ENCODE assay signal across 8 cellular contexts in the genomic region with DNA sequence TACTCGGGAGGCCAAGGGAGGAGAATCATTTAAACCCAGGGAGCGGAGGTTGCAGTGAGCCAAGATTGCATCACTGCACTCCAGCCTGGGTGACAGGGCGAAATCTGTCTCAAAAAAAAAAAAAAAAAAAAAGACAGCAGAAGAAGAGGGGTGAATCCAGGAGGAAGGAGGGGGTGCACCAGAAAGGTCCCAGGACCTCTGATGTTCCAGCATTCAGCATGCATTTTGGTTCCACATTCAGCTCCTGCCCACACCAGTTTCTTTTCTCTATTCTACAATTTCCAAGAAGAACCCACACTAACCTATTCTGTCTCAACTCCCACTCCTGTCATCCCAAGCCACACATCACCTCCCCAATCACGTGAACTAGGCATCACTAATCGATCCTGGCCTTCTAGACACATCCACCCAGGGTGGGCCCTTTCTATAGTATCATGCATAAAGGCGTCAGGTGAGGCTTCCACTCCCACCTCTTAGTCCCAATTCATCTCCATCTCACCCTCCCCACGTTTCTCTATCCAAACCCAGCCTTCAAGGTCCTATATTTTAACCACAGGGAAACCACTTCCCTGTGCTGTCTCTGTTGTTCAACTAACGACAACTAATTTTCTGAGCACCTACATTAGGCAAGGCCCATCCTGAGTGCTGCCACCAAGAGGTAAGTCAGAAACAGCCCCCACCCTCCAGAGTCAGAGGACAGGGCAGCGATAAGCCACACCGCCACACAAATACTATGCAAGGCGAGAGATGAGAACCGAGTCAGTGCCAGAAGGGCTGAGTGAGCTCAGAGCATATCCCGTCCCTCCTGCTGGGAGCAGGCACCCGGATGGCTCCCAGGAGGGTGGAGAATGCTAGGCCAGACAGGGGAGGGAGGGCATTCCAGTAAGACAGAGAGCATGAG. TPM values are rescaled to one million over a fixed set of nuclear protein-coding genes. Genes with fewer than 3 reads are reported as not detected.
DNase-seq lines count a peak whose midpoint lies in the region; ATAC-seq and TF ChIP-seq lines count a peak whose summit lies in the region.

No MANE protein-coding gene starts in this region.

- H3K36me3 ChIP-seq in tibial artery: no peaks in the 10 kb centered on the region

- H3K27ac Mint-ChIP-seq in activated CD4-positive, alpha-beta memory T cell treated with anti-CD3 and anti-CD28 coated beads, Interleukin-2, amount 10 ng/mL, durations not matched to agents 7 days and 5 days: peak overlapping the region; percentile 80
- H3K27ac Mint-ChIP-seq in naive thymus-derived CD8-positive, alpha-beta T cell: peak overlapping the region; percentile 74 to 97 (median 93)

- peak overlapping the region; percentile 94 to 98 for H3K27ac ChIP-seq in tibial artery

- CTCF ChIA-PET in activated CD4-positive, alpha-beta memory T cell treated with anti-CD3 and anti-CD28 coated beads, Interleukin-2, amount 10 ng/mL, durations not matched to agents 7 days and 5 days (lab: Charles Lee): interaction anchor here (0.7 to 3.0 kb wide), 13 partner anchors 8 to 334 kb away, joined by 3 to 42 read pairs (median 6); no protein-coding TSS in a partner anchor

- H3K36me3 Mint-ChIP-seq in activated CD4-positive, alpha-beta memory T cell treated with anti-CD3 and anti-CD28 coated beads, Interleukin-2, amount 10 ng/mL, durations not matched to agents 7 days and 5 days (ENCODE audit: low read depth): peaks cover 43% of the 10 kb centered on the region
- peaks cover 0 to 23% (median 0%) of the 10 kb centered on the region in 3 donors for H3K36me3 Mint-ChIP-seq in naive thymus-derived CD8-positive, alpha-beta T cell

- DNase-seq in NK-92 treated with Interleukin-12 subunit alpha and Interleukin-12 subunit beta, amount 100 ng/mL, for 24 hours (lab: John Stamatoyannopoulos, UW): peak; percentile 61
- DNase-seq in NK-92 (lab: John Stamatoyannopoulos, UW; ENCODE audit: unreplicated experiment): no peak
- peak; percentile 45 for DNase-seq in NCI-H1694 (lab: John Stamatoyannopoulos, UW)
- peak; percentile 82 for DNase-seq in activated CD4-positive, alpha-beta memory T cell treated with anti-CD3 and anti-CD28 coated beads, Interleukin-2, amount 10 ng/mL, durations not matched to agents 7 days and 5 days
- DNase-seq in epithelial cell of esophagus (ENCODE audit: low read depth): peak; percentile 69
- DNase-seq in naive thymus-derived CD8-positive, alpha-beta T cell: peak in 9 of 10 donors; percentile 36 to 80 (median 59)
- peak; percentile 75 to 90 for DNase-seq in tibial artery

- intact Hi-C loops in tibial artery (cut with DNase I; ENCODE audit: low total_unique reads): loop anchor here (2.0 kb wide), 1 partner anchor 44 kb away; no protein-coding TSS in a partner anchor

- no peaks in the 10 kb centered on the region for H3K27me3 Mint-ChIP-seq in activated CD4-positive, alpha-beta memory T cell treated with anti-CD3 and anti-CD28 coated beads, Interleukin-2, amount 10 ng/mL, durations not matched to agents 7 days and 5 days
- H3K27me3 Mint-ChIP-seq in naive thymus-derived CD8-positive, alpha-beta T cell: no peaks in the 10 kb centered on the region

- H3K4me1 Mint-ChIP-seq in activated CD4-positive, alpha-beta memory T cell treated with anti-CD3 and anti-CD28 coated beads, Interleukin-2, amount 10 ng/mL, durations not matched to agents 7 days and 5 days: peaks cover 54% of the 10 kb centered on the region
- H3K4me1 Mint-ChIP-seq in naive thymus-derived CD8-positive, alpha-beta T cell: peaks cover 45 to 78% (median 68%) of the 10 kb centered on the region in 4 donors

- H3K4me3 ChIP-seq in epithelial cell of esophagus (ENCODE audit: low read length) (peak overlapping the region; percentile 64), tibial artery (peak overlapping the region; percentile 76 to 96)

- H3K4me3 Mint-ChIP-seq in activated CD4-positive, alpha-beta memory T cell treated with anti-CD3 and anti-CD28 coated beads, Interleukin-2, amount 10 ng/mL, durations not matched to agents 7 days and 5 days: peak overlapping the region; percentile 79
- peak overlapping the region; percentile 80 to 99 (median 96) for H3K4me3 Mint-ChIP-seq in naive thymus-derived CD8-positive, alpha-beta T cell

- POLR2A ChIA-PET in activated CD4-positive, alpha-beta memory T cell treated with anti-CD3 and anti-CD28 coated beads, Interleukin-2, amount 10 ng/mL, durations not matched to agents 7 days and 5 days (lab: Charles Lee): interaction anchor here (0.6 to 4.9 kb wide), 11 partner anchors 10 to 697 kb away, joined by 3 to 135 read pairs (median 3); no protein-coding TSS in a partner anchor
- POLR2A ChIA-PET in naive thymus-derived CD8-positive, alpha-beta T cell (lab: Charles Lee): interaction anchor here (0.7 to 6.8 kb wide), 8 partner anchors 8 to 757 kb away, joined by 3 to 232 read pairs (median 6); a partner anchor contains a TSS

- peaks cover 5 to 87% (median 76%) of the 10 kb centered on the region in 4 donors for H3K4me1 ChIP-seq in tibial artery

- H3K9me3 Mint-ChIP-seq in activated CD4-positive, alpha-beta memory T cell treated with anti-CD3 and anti-CD28 coated beads, Interleukin-2, amount 10 ng/mL, durations not matched to agents 7 days and 5 days: no peaks in the 10 kb centered on the region
- no peaks in the 10 kb centered on the region for H3K9me3 Mint-ChIP-seq in naive thymus-derived CD8-positive, alpha-beta T cell

- no peaks in the 10 kb centered on the region for H3K27me3 ChIP-seq in tibial artery

- H3K9me3 ChIP-seq in tibial artery: no peaks in the 10 kb centered on the region

- ATAC-seq in HG02642 (IDR thresholded peaks at IDR 0.05; ENCODE audit: poor library complexity, unreplicated experiment): peak; percentile 47
- peak; percentile 54 to 60 for ATAC-seq in naive thymus-derived CD8-positive, alpha-beta T cell

- TF ChIP-seq CTCF in epithelial cell of esophagus (IDR thresholded peaks at IDR 0.05; ENCODE audit: insufficient read depth, low read depth, low read length, missing control alignments): peak; percentile 22
- TF ChIP-seq CTCF in tibial artery (IDR thresholded peaks at IDR 0.05): no peak

RNA-seq across cellular contexts. Expression of a gene that starts 2.2 kb away (rescaled TPM):
- total RNA-seq in activated CD4-positive, alpha-beta memory T cell treated with anti-CD3 and anti-CD28 coated beads, Interleukin-2, amount 10 ng/mL, durations not matched to agents 7 days and 5 days: 100 to 1,000 TPM; 271 to 273 TPM
- 100 to 1,000 TPM; 199 to 225 TPM for total RNA-seq in naive thymus-derived CD8-positive, alpha-beta T cell
- polyA plus RNA-seq in naive thymus-derived CD8-positive, alpha-beta T cell: 100 to 1,000 TPM; 199 to 294 (median 265) TPM
